Comparison of ENCODE assay signal across 8 cellular contexts in the genomic region with DNA sequence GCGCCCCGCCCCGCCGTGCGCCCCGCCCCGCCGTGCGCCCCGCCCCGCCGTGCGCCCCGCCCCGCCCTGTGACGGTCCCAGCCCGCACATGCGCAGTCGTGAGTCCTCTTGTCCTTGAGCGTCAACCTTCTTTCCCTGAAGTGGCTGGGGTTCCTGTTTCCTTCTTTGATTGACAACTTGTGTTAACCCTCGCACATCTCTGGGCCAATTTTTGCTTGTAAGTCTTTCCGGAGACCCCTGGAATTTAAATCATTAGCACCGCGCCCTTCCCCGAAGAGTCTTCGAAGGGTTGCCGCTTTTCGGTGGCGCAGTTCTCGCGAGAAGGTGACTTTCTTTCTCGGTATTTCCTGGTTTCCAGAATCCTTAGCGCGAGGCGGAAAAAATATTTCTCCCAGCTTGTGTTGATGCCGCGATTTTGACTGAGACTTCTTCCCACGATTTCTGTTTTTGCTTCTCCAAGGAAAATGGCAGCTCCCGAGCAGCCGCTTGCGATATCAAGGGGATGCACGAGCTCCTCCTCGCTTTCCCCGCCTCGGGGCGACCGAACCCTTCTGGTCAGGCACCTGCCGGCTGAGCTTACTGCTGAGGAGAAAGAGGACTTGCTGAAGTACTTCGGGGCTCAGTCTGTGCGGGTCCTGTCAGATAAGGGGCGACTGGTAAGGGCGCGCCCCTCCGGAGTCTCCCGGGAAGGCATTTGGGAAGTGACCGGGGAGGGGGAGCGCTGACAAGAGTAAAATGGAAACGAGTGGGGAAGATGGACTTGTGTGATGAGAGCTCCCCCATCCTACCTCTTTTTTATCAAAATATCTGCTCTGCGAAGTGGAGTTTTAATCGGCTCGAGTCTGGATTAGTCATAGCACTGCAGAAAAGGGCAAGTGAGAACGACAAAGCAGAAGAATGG. TPM values are rescaled to one million over a fixed set of nuclear protein-coding genes. Genes with fewer than 3 reads are reported as not detected.
DNase-seq lines count a peak whose midpoint lies in the region; ATAC-seq and TF ChIP-seq lines count a peak whose summit lies in the region.

A gene with protein sequence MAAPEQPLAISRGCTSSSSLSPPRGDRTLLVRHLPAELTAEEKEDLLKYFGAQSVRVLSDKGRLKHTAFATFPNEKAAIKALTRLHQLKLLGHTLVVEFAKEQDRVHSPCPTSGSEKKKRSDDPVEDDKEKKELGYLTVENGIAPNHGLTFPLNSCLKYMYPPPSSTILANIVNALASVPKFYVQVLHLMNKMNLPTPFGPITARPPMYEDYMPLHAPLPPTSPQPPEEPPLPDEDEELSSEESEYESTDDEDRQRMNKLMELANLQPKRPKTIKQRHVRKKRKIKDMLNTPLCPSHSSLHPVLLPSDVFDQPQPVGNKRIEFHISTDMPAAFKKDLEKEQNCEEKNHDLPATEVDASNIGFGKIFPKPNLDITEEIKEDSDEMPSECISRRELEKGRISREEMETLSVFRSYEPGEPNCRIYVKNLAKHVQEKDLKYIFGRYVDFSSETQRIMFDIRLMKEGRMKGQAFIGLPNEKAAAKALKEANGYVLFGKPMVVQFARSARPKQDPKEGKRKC (plus strand): TSS at position 93 of the 901 bp plus-strand sequence. CDS start 372 bp downstream, at position 465.

- peak; percentile 13; the same call in 1 of the 2 replicates for TF ChIP-seq CTCF in OCI-LY3 (IDR thresholded peaks at IDR 0.05; ENCODE audit: low read depth, low read length)
- no peak for TF ChIP-seq CTCF in epithelial cell of esophagus (IDR thresholded peaks at IDR 0.05; ENCODE audit: insufficient read depth, low read depth, low read length, missing control alignments)

- H3K9me3 ChIP-seq in OCI-LY3 (ENCODE audit: insufficient read depth, low read length) (no peaks in the 10 kb centered on the region), mononuclear cell (ENCODE audit: low read depth, low read length) (no peaks in the 10 kb centered on the region)

- peak; percentile 79 for DNase-seq in D341Med (ENCODE audit: low spot score)
- peak; percentile 44 for DNase-seq in HuH-7 (ENCODE audit: low spot score)
- peak; percentile 93 for DNase-seq in activated T-cell treated with anti-CD3 and anti-CD28 coated beads for 1 hour (ENCODE audit: low read depth)
- peak; percentile 90 for DNase-seq in epithelial cell of esophagus (ENCODE audit: low read depth)
- peak; percentile 80 for DNase-seq in stimulated activated CD8-positive, alpha-beta memory T cell treated with anti-CD3 and anti-CD28 coated beads, Interleukin-4, amount 100 ng/mL, for 1 hour (ENCODE audit: low read depth in 2 of 2, low spot score in 1 of 2)

- peak; percentile 80 for ATAC-seq in GM21515 (IDR thresholded peaks at IDR 0.05; ENCODE audit: unreplicated experiment)

- H3K36me3 ChIP-seq in OCI-LY3 (replicated peaks; ENCODE audit: low read depth, low read length) = peaks cover 33% of the 10 kb centered on the region

- peak within 1 kb of the TSS; percentile 84; the same call in 1 of the 2 replicates for H2AFZ ChIP-seq in OCI-LY3 (ENCODE audit: low read depth, low read length)

- H3K4me2 ChIP-seq in OCI-LY3 (ENCODE audit: low read length) = peak within 1 kb of the TSS; percentile 95

- H3K27me3 ChIP-seq in OCI-LY3 (ENCODE audit: low read depth, low read length) = no peaks in the 10 kb centered on the region
- H3K27me3 ChIP-seq in mononuclear cell (ENCODE audit: insufficient read depth, low read length) = no peaks in the 10 kb centered on the region

- H4K20me1 ChIP-seq in OCI-LY3 (ENCODE audit: insufficient read depth, low read length) = peaks cover 21% of the 10 kb centered on the region

- H3K4me1 ChIP-seq in OCI-LY3 (ENCODE audit: low read length) (peaks cover 14% of the 10 kb centered on the region; the same call in 1 of the 2 replicates), mononuclear cell (ENCODE audit: insufficient read depth, low read length) (peaks cover 24% of the 10 kb centered on the region)

- peaks cover 50% of the 10 kb centered on the region for H3K79me2 ChIP-seq in OCI-LY3 (ENCODE audit: low read length)

- peak within 1 kb of the TSS; percentile 96 for H3K27ac ChIP-seq in OCI-LY3 (ENCODE audit: low read length)

- peak within 1 kb of the TSS; percentile 92 for H3K9ac ChIP-seq in OCI-LY3 (ENCODE audit: low read length)

- peak within 1 kb of the TSS; percentile 87 for H3K4me3 ChIP-seq in OCI-LY3 (ENCODE audit: low read length)
- H3K4me3 ChIP-seq in epithelial cell of esophagus (ENCODE audit: low read length) = peak within 1 kb of the TSS; percentile 95
- peak within 1 kb of the TSS; percentile 94 for H3K4me3 ChIP-seq in mononuclear cell (ENCODE audit: low read length)

RNA-seq across cellular contexts. Expression of the gene that starts here (rescaled TPM):
- 59.9 TPM for total RNA-seq in mononuclear cell

Comparison
In these comparisons a context has a peak if more than half of its experiments do, and no peak if none do; other contexts are left out.
1. Peak in every context shown above with its lines: DNase-seq, ATAC-seq, H3K4me3 ChIP-seq and H3K27ac ChIP-seq.